In genomic region chr3:3800076-3800448, GRCh38 we compare ENCODE assay signal across 8 cellular contexts. TPM values are rescaled to one million over a fixed set of nuclear protein-coding genes. Genes with fewer than 3 reads are reported as not detected.
DNase-seq lines count a peak whose midpoint lies in the region; ATAC-seq and TF ChIP-seq lines count a peak whose summit lies in the region.

No MANE protein-coding gene starts in this region.

- H3K27me3 ChIP-seq in colonic mucosa = peaks cover 24% of the 10 kb centered on the region

- ATAC-seq in mucosa of descending colon = peak; percentile 31
- ATAC-seq in GM19395 (IDR thresholded peaks at IDR 0.05; ENCODE audit: unreplicated experiment) = no peak
- no peak for ATAC-seq in GM21367 (IDR thresholded peaks at IDR 0.05; ENCODE audit: unreplicated experiment)

- TF ChIP-seq CTCF in colonic mucosa (IDR thresholded peaks at IDR 0.05) (no peak), mucosa of descending colon (IDR thresholded peaks at IDR 0.05) (no peak)

- no peak for TF ChIP-seq POLR2A in erythroblast (IDR thresholded peaks at IDR 0.05; ENCODE audit: low read length)

- intact Hi-C loops in colonic mucosa (cut with DNase I) (no loop called here), mucosa of descending colon (cut with DNase I, micrococcal nuclease) (no loop called here)

- DNase-seq in stimulated activated CD4-positive, alpha-beta T cell treated with anti-CD3 and anti-CD28 coated beads, Interleukin-15, amount 100 ng/mL, for 24 hours = peak; percentile 20
- DNase-seq in stimulated activated CD4-positive, alpha-beta T cell treated with anti-CD3 and anti-CD28 coated beads, Interleukin-4, amount 100 ng/mL, for 24 hours = no peak
- peak; percentile 20 for DNase-seq in colonic mucosa
- peak; percentile 8 to 44 (median 33) for DNase-seq in mucosa of descending colon
- DNase-seq in erythroblast (lab: John Stamatoyannopoulos, UW) = no peak

- peak overlapping the region in 1 of 2 donors; percentile 41 for H3K9ac ChIP-seq in colonic mucosa (ENCODE audit: low read depth in 2 of 2, low read length in 2 of 2)

- 1% methylated on average over 19 of the region's 19 CpGs for WGBS in urinary bladder

- H3K4me1 ChIP-seq in colonic mucosa (no peaks in the 10 kb centered on the region), mucosa of descending colon (ENCODE audit: low read depth) (peaks cover 9% of the 10 kb centered on the region), urinary bladder (ENCODE audit: insufficient read depth) (no peaks in the 10 kb centered on the region)

- H3K4me3 ChIP-seq in colonic mucosa (peak overlapping the region; percentile 43), mucosa of descending colon (no peak overlapping the region), urinary bladder (ENCODE audit: low read depth, low read length) (peak overlapping the region; percentile 60)

- H3K9me3 ChIP-seq in colonic mucosa (no peaks in the 10 kb centered on the region), mucosa of descending colon (no peaks in the 10 kb centered on the region)

- H3K36me3 ChIP-seq in colonic mucosa = no peaks in the 10 kb centered on the region
- no peaks in the 10 kb centered on the region for H3K36me3 ChIP-seq in mucosa of descending colon (ENCODE audit: low read depth)
- no peaks in the 10 kb centered on the region for H3K36me3 ChIP-seq in urinary bladder (ENCODE audit: insufficient read depth)

- no peak overlapping the region for H3K27ac ChIP-seq in colonic mucosa
- H3K27ac ChIP-seq in urinary bladder (ENCODE audit: low read depth) = no peak overlapping the region

RNA-seq across cellular contexts. Expression of gene LRRN1, which starts 0.8 kb away (rescaled TPM):
- under 1 TPM; 0.24 to 0.74 TPM for total RNA-seq in colonic mucosa
- 1 to 10 TPM in 2 of 3 donors, under 1 TPM in 1; 0.31 to 1.4 (median 1.2) TPM for total RNA-seq in mucosa of descending colon
- 18.2 TPM for total RNA-seq in urinary bladder
- polyA plus RNA-seq in urinary bladder = 0.87 TPM

Comparison
In these comparisons a context has a peak if more than half of its experiments do, and no peak if none do; other contexts are left out.
1. DNase-seq: peak in stimulated activated CD4-positive, alpha-beta T cell treated with anti-CD3 and anti-CD28 coated beads, Interleukin-15, amount 100 ng/mL, for 24 hours (single experiment), colonic mucosa (single experiment) and mucosa of descending colon (3 of 3); none in stimulated activated CD4-positive, alpha-beta T cell treated with anti-CD3 and anti-CD28 coated beads, Interleukin-4, amount 100 ng/mL, for 24 hours (single experiment) and erythroblast (0 of 2).